Comparison of ENCODE assay signal across 20 cellular contexts in the genomic region with DNA sequence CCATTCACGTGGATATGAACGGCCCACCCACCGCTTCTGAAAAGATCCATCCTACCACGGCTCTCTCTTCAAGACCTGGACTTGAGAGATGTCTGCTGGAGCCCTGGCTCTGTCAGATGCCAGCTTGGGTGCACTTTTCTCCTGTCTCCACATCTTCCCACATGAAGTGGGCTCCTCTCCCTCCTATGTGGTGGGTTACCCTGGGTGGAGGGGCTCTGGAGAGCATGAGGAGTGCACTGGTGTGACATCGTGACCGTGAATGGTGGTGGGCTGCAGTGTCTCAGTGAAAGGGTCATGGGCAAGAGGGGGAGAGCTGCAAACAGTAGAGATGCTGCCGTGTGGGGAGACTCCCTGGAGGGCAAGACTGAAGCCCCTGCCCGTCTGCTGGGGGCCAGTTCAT.
DNase-seq lines count a peak whose midpoint lies in the region; TF ChIP-seq lines count a peak whose summit lies in the region.
"Had no signal": no experiment of that assay in that cellular context is flagged by ENCODE, and none has a peak within 500 bp of the region (broad histone marks: within the 10 kb centered on the region; RNA-seq: fewer than 3 reads in every experiment).

No MANE protein-coding gene starts in this region.

- peaks cover 3% of the 10 kb centered on the region for H3K9me3 Mint-ChIP-seq in glutamatergic neuron (ENCODE audit: unreplicated experiment)
- no peaks in the 10 kb centered on the region for H3K9me3 Mint-ChIP-seq in neural crest cell
- H3K9me3 Mint-ChIP-seq: CD14-positive monocyte; CD4-positive, alpha-beta T cell; CD8-positive, alpha-beta memory T cell; GM23338; H9 had no signal

- peaks cover 40% of the 10 kb centered on the region for H3K4me1 Mint-ChIP-seq in glutamatergic neuron (ENCODE audit: low read depth, unreplicated experiment)
- H3K4me1 Mint-ChIP-seq in neural crest cell, result peaks cover 23% of the 10 kb centered on the region
- H3K4me1 Mint-ChIP-seq: CD8-positive, alpha-beta memory T cell had no signal

- H3K27me3 Mint-ChIP-seq in glutamatergic neuron (ENCODE audit: unreplicated experiment) (peaks cover 8% of the 10 kb centered on the region), neural crest cell (ENCODE audit: low read depth) (no peaks in the 10 kb centered on the region)
- H3K27me3 Mint-ChIP-seq: CD4-positive, alpha-beta T cell had no signal

- DNase-seq in glutamatergic neuron (no peak), neural crest cell (ENCODE audit: low read depth, low spot score) (no peak), posterior vena cava (ENCODE audit: low spot score) (peak; percentile 43), GM10266 (ENCODE audit: extremely low spot score) (no peak), hypothalamus (lab: John Stamatoyannopoulos, UW) (no peak)
- DNase-seq in activated effector memory CD4-positive, alpha-beta T cell treated with anti-CD3 and anti-CD28 coated beads, Interleukin-2, amount 50 U/mL, for 16 hours, result no peak
- no peak for DNase-seq in activated CD4-positive, alpha-beta T cell treated with anti-CD3 and anti-CD28 coated beads, Interleukin-2, amount 50 U/mL, for 48 hours
- DNase-seq: 8988T; ACHN; AML-193; BE2C; CD4-positive, alpha-beta T cell; DMS 273 treated with DMSO at 0.1 percent for 48 hours; DMS79; EL; GDM1; H9 had no signal

- intact Hi-C loops in posterior vena cava (cut with DNase I), result no loop called here

- H3K4me3 Mint-ChIP-seq in glutamatergic neuron (ENCODE audit: unreplicated experiment), result no peak overlapping the region
- no peak overlapping the region for H3K4me3 Mint-ChIP-seq in neural crest cell
- H3K4me3 Mint-ChIP-seq: CD14-positive monocyte; CD4-positive, alpha-beta T cell; CD8-positive, alpha-beta memory T cell; GM23338; H9 had no signal

- peak overlapping the region; percentile 12 for H3K27ac Mint-ChIP-seq in glutamatergic neuron (ENCODE audit: unreplicated experiment)
- H3K27ac Mint-ChIP-seq in neural crest cell (ENCODE audit: unreplicated experiment), result peak overlapping the region; percentile 57
- H3K27ac Mint-ChIP-seq: CD4-positive, alpha-beta T cell; CD8-positive, alpha-beta memory T cell; GM23338; H9 had no signal

- TF ChIP-seq CTCF in glutamatergic neuron (IDR thresholded peaks at IDR 0.05; ENCODE audit: partially characterized antibody, unreplicated experiment) (no peak), neural crest cell (conservative IDR thresholded peaks at IDR 0.05) (no peak), GM10266 (IDR thresholded peaks at IDR 0.05; ENCODE audit: control insufficient read depth, insufficient read depth, low read depth, missing control alignments) (no peak)

- H3K36me3 Mint-ChIP-seq in glutamatergic neuron (ENCODE audit: unreplicated experiment) (peaks cover 6% of the 10 kb centered on the region), neural crest cell (ENCODE audit: low read depth) (no peaks in the 10 kb centered on the region)
- H3K36me3 Mint-ChIP-seq: CD14-positive monocyte; CD8-positive, alpha-beta memory T cell had no signal
